9 cellular contexts compared by ENCODE assay signal in genomic region chr4:7960017-7960789, GRCh38. TPM values are rescaled to one million over a fixed set of nuclear protein-coding genes. Genes with fewer than 3 reads are reported as not detected.
DNase-seq lines count a peak whose midpoint lies in the region.
"Had no signal": no experiment of that assay in that cellular context is flagged by ENCODE, and none has a peak within 500 bp of the region (broad histone marks: within the 10 kb centered on the region; RNA-seq: fewer than 3 reads in every experiment).

No MANE protein-coding gene starts in this region.

- H2AFZ ChIP-seq in neuronal stem cell (ENCODE audit: low read length) (no peak overlapping the region), Karpas-422 (ENCODE audit: low read length) (no peak overlapping the region)

- peak overlapping the region; percentile 65 for H2AK5ac ChIP-seq in neuronal stem cell (ENCODE audit: low read depth, low read length)

- H3K4me3 ChIP-seq in neuronal stem cell (ENCODE audit: low read length in 2 of 2) (no peak overlapping the region), Karpas-422 (ENCODE audit: low read length) (no peak overlapping the region)

- H3K4me2 ChIP-seq in neuronal stem cell (ENCODE audit: insufficient read depth, low read length, poor library complexity, severe bottlenecking) (no peak overlapping the region), Karpas-422 (ENCODE audit: low read depth, low read length, poor library complexity, severe bottlenecking) (no peak overlapping the region)

- H3K27ac ChIP-seq in caudate nucleus (ENCODE audit: low read depth, low read length) (peak overlapping the region; percentile 46), neuronal stem cell (replicated peaks; ENCODE audit: low read length) (no peak overlapping the region), Karpas-422 (ENCODE audit: low read length) (no peak overlapping the region)

- peak overlapping the region; percentile 48 for H3K18ac ChIP-seq in neuronal stem cell (ENCODE audit: low read length)

- no peaks in the 10 kb centered on the region for H3K36me3 ChIP-seq in neuronal stem cell (replicated peaks in 1 of 2; ENCODE audit: control insufficient read depth in 2 of 2, insufficient read depth in 2 of 2, low read length in 2 of 2)
- H3K36me3 ChIP-seq in Karpas-422 (ENCODE audit: insufficient read depth, low read length): no peaks in the 10 kb centered on the region

- H3K14ac ChIP-seq in neuronal stem cell (ENCODE audit: low read length): no peak overlapping the region

- H3K4ac ChIP-seq in neuronal stem cell (ENCODE audit: low read length): no peak overlapping the region

- no peak overlapping the region for H3K9ac ChIP-seq in neuronal stem cell (ENCODE audit: low read depth, low read length, poor library complexity)
- no peak overlapping the region for H3K9ac ChIP-seq in Karpas-422 (ENCODE audit: low read length)

- intact Hi-C loops in head of caudate nucleus (cut with DNase I): no loop called here

- peaks cover 0 to 7% (median 0%) of the 10 kb centered on the region in 3 experiments for H3K27me3 ChIP-seq in neuronal stem cell (ENCODE audit: control insufficient read depth in 3 of 3, insufficient read depth in 3 of 3, low read depth in 1 of 3, low read length in 3 of 3)
- no peaks in the 10 kb centered on the region for H3K27me3 ChIP-seq in Karpas-422 (ENCODE audit: low read length)

- no peaks in the 10 kb centered on the region for H3K79me2 ChIP-seq in Karpas-422 (ENCODE audit: low read length)

- H4K20me1 ChIP-seq in Karpas-422 (ENCODE audit: insufficient read depth, low read depth, low read length): no peaks in the 10 kb centered on the region

- no peaks in the 10 kb centered on the region for H3K9me2 ChIP-seq in Karpas-422 (replicated peaks; ENCODE audit: insufficient read depth, low read length)

- WGBS in neuronal stem cell (ENCODE audit: extremely low coverage in 2 of 2, insufficient read length in 2 of 2, insufficient replicate concordance in 1 of 2), 2 donors: no CpG with 5 or more reads among the region's 11 CpGs

- H3K9me3 ChIP-seq in neuronal stem cell (replicated peaks in 1 of 2; ENCODE audit: control insufficient read depth in 2 of 2, insufficient read depth in 1 of 2, low read depth in 1 of 2, low read length in 2 of 2) (no peaks in the 10 kb centered on the region), Karpas-422 (ENCODE audit: low read length) (no peaks in the 10 kb centered on the region)

- H3K79me1 ChIP-seq in neuronal stem cell (ENCODE audit: low read depth, low read length): no peaks in the 10 kb centered on the region

- no peak overlapping the region for H2BK5ac ChIP-seq in neuronal stem cell (ENCODE audit: low read length)

- no peak overlapping the region for H4K8ac ChIP-seq in neuronal stem cell (ENCODE audit: low read depth, low read length)

- H2BK12ac ChIP-seq in neuronal stem cell (ENCODE audit: low read length): no peak overlapping the region

- H3K4me1 ChIP-seq in neuronal stem cell (ENCODE audit: control insufficient read depth in 2 of 2, insufficient read depth in 1 of 2, low read depth in 1 of 2, low read length in 2 of 2) (peaks cover 6% of the 10 kb centered on the region in 2 donors), Karpas-422 (ENCODE audit: low read length) (peaks cover 6% of the 10 kb centered on the region)

- H2BK15ac ChIP-seq in neuronal stem cell (ENCODE audit: low read length): peak overlapping the region; percentile 89

- DNase-seq in AG08396 (ENCODE audit: low spot score): peak; percentile 68
- DNase-seq in NCI-H226: peak; percentile 82
- no peak for DNase-seq in caudate nucleus (lab: John Stamatoyannopoulos, UW)
- DNase-seq in neuronal stem cell (ENCODE audit: low spot score): no peak
- DNase-seq in C1 segment of cervical spinal cord (lab: John Stamatoyannopoulos, UW): no peak
- DNase-seq in Karpas-422: no peak
- no peak for DNase-seq in head of caudate nucleus
- DNase-seq in NCI-H1105 (lab: John Stamatoyannopoulos, UW): no peak
- DNase-seq: midbrain had no signal

- H2BK120ac ChIP-seq in neuronal stem cell (ENCODE audit: low read depth, low read length): no peak overlapping the region

- H3K23ac ChIP-seq in neuronal stem cell (ENCODE audit: low read depth, low read length, poor library complexity): no peak overlapping the region

- no peak overlapping the region for H4K91ac ChIP-seq in neuronal stem cell (ENCODE audit: low read depth, low read length, poor library complexity)

RNA-seq across cellular contexts. Expression of gene AFAP1, which starts 20.5 kb away (rescaled TPM):
- 4.6 TPM for polyA plus RNA-seq in neuronal stem cell (2013, experiment 1 of 2)
- polyA plus RNA-seq in neuronal stem cell (2013, experiment 2 of 2): 4.6 TPM
- not detected in 2 replicates for total RNA-seq in Karpas-422 (2014; rRNA removed; shearing (Covaris generic); ENCODE audit: low replicate concordance)

Comparison
In these comparisons a context has a peak if more than half of its experiments do, and no peak if none do; other contexts are left out.
1. DNase-seq: peak in AG08396 (single experiment) and NCI-H226 (single experiment); none in caudate nucleus (0 of 61), neuronal stem cell (single experiment), C1 segment of cervical spinal cord (0 of 14), Karpas-422 (single experiment), head of caudate nucleus (0 of 42) and NCI-H1105 (single experiment).